Comparison of ENCODE assay signal across 1 cellular context in genomic region chr15:67024998-67025368, GRCh38.
TF ChIP-seq lines count a peak whose summit lies in the region.

No MANE protein-coding gene starts in this region.

TF ChIP-seq in GM23338, 12 proteins besides CTCF, POLR2A, EP300 and RAD21 (continued from another document):
- TF ChIP-seq, protein P1, sequence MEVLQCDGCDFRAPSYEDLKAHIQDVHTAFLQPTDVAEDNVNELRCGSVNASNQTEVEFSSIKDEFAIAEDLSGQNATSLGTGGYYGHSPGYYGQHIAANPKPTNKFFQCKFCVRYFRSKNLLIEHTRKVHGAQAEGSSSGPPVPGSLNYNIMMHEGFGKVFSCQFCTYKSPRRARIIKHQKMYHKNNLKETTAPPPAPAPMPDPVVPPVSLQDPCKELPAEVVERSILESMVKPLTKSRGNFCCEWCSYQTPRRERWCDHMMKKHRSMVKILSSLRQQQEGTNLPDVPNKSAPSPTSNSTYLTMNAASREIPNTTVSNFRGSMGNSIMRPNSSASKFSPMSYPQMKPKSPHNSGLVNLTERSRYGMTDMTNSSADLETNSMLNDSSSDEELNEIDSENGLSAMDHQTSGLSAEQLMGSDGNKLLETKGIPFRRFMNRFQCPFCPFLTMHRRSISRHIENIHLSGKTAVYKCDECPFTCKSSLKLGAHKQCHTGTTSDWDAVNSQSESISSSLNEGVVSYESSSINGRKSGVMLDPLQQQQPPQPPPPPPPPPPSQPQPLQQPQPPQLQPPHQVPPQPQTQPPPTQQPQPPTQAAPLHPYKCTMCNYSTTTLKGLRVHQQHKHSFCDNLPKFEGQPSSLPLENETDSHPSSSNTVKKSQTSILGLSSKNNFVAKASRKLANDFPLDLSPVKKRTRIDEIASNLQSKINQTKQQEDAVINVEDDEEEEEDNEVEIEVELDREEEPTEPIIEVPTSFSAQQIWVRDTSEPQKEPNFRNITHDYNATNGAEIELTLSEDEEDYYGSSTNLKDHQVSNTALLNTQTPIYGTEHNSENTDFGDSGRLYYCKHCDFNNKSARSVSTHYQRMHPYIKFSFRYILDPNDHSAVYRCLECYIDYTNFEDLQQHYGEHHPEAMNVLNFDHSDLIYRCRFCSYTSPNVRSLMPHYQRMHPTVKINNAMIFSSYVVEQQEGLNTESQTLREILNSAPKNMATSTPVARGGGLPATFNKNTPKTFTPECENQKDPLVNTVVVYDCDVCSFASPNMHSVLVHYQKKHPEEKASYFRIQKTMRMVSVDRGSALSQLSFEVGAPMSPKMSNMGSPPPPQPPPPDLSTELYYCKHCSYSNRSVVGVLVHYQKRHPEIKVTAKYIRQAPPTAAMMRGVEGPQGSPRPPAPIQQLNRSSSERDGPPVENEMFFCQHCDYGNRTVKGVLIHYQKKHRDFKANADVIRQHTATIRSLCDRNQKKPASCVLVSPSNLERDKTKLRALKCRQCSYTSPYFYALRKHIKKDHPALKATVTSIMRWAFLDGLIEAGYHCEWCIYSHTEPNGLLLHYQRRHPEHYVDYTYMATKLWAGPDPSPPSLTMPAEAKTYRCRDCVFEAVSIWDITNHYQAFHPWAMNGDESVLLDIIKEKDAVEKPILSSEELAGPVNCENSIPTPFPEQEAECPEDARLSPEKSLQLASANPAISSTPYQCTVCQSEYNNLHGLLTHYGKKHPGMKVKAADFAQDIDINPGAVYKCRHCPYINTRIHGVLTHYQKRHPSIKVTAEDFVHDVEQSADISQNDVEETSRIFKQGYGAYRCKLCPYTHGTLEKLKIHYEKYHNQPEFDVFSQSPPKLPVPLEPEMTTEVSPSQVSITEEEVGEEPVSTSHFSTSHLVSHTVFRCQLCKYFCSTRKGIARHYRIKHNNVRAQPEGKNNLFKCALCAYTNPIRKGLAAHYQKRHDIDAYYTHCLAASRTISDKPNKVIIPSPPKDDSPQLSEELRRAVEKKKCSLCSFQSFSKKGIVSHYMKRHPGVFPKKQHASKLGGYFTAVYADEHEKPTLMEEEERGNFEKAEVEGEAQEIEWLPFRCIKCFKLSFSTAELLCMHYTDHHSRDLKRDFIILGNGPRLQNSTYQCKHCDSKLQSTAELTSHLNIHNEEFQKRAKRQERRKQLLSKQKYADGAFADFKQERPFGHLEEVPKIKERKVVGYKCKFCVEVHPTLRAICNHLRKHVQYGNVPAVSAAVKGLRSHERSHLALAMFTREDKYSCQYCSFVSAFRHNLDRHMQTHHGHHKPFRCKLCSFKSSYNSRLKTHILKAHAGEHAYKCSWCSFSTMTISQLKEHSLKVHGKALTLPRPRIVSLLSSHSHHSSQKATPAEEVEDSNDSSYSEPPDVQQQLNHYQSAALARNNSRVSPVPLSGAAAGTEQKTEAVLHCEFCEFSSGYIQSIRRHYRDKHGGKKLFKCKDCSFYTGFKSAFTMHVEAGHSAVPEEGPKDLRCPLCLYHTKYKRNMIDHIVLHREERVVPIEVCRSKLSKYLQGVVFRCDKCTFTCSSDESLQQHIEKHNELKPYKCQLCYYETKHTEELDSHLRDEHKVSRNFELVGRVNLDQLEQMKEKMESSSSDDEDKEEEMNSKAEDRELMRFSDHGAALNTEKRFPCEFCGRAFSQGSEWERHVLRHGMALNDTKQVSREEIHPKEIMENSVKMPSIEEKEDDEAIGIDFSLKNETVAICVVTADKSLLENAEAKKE (CRISPR knock-in tag; IDR thresholded peaks at IDR 0.05) = no peak
- TF ChIP-seq EZH2 (IDR thresholded peaks at IDR 0.05; ENCODE audit: low read depth, unreplicated experiment) = no peak
- TF ChIP-seq ZNF331 (CRISPR knock-in tag; IDR thresholded peaks at IDR 0.05; ENCODE audit: low read depth) = no peak
- no peak for TF ChIP-seq POLR2AphosphoS5 (IDR thresholded peaks at IDR 0.05; ENCODE audit: low read depth)
- no peak for TF ChIP-seq ZNF114 (CRISPR knock-in tag; IDR thresholded peaks at IDR 0.05)
- TF ChIP-seq NANOG (IDR thresholded peaks at IDR 0.05; ENCODE audit: borderline replicate concordance) = no peak
